ENCODE assay signal across 14 cellular contexts in the genomic region with DNA sequence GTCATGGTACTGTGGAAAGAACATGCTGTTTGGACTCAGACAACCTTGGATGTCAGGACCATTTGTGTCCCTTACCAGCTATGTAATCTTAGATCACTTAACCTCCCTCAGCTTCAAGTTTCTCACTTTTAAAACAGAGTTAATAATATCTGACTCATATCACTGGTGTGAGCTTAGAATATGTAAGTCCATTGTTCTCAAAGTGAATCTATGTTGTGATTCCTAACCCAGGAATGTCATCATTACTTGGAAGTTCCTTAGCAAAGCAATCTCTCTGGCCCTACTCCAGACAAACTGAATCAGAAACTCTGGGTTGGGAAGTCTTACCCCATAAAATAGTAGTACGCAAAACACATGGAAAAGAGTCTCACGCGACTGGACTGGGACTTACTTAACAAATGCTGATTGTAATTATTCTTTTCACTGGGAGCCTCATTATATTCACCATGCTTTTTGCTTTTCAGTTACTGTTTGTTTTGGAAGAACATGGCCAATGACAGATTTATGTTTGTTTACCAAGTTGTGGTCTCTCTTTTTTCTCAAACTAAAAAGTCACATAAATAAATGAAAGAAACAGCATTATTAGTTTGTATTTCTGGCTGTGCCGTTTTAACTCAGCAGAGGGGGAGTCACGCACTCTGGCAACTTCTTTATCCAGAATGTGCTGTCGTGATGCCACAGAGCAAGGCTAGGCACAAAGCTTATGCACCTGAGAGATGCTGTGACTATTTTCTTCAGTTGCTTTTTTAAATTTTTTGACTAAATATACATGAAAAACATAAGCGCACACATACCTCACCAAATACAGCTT.
DNase-seq lines count a peak whose midpoint lies in the region; ATAC-seq, FAIRE-seq and TF ChIP-seq lines count a peak whose summit lies in the region.
"Had no signal": no experiment of that assay in that cellular context is flagged by ENCODE, and none has a peak within 500 bp of the region (broad histone marks: within the 10 kb centered on the region; RNA-seq: fewer than 3 reads in every experiment).

No MANE protein-coding gene starts in this region.

- POLR2A ChIA-PET in activated CD4-positive, alpha-beta memory T cell treated with anti-CD3 and anti-CD28 coated beads for 36 hours (lab: Charles Lee): no interaction called here

- peak; percentile 98 for FAIRE-seq in endometrium (lab: Jason Lieb, UNC)

- intact Hi-C loops in mucosa of descending colon (cut with DNase I, micrococcal nuclease): no loop called here
- intact Hi-C loops in activated CD4-positive, alpha-beta memory T cell treated with anti-CD3 and anti-CD28 coated beads for 36 hours (cut with micrococcal nuclease): no loop called here
- intact Hi-C loops in CD14-positive monocyte (cut with micrococcal nuclease): no loop called here

- no peaks in the 10 kb centered on the region for H3K9me3 ChIP-seq in mucosa of descending colon

- no peaks in the 10 kb centered on the region for H3K9me3 Mint-ChIP-seq in activated CD4-positive, alpha-beta memory T cell treated with anti-CD3 and anti-CD28 coated beads for 36 hours
- peaks cover 0 to 2% (median 0%) of the 10 kb centered on the region in 7 donors for H3K9me3 Mint-ChIP-seq in CD14-positive monocyte
- H3K9me3 Mint-ChIP-seq: activated naive CD4-positive, alpha-beta T cell treated with anti-CD3 and anti-CD28 coated beads, Interleukin-2, amount 50 U/mL, for 24 hours; stimulated activated effector memory CD8-positive, alpha-beta T cell treated with anti-CD3 and anti-CD28 coated beads, Interleukin-12 subunit alpha, Interleukin-12 subunit beta, amount 100 ng/mL, for 72 hours had no signal

- peaks cover 2% of the 10 kb centered on the region for H3K27me3 Mint-ChIP-seq in activated CD4-positive, alpha-beta memory T cell treated with anti-CD3 and anti-CD28 coated beads for 36 hours
- H3K27me3 Mint-ChIP-seq in CD14-positive monocyte (ENCODE audit: low read depth in 3 of 3): peaks cover 1 to 4% (median 2%) of the 10 kb centered on the region in 3 donors
- H3K27me3 Mint-ChIP-seq: activated naive CD4-positive, alpha-beta T cell treated with anti-CD3 and anti-CD28 coated beads, Interleukin-2, amount 50 U/mL, for 24 hours; progenitor cell of endocrine pancreas had no signal

- no peak overlapping the region for H3K4me3 ChIP-seq in mucosa of descending colon

- TF ChIP-seq CTCF in mucosa of descending colon (IDR thresholded peaks at IDR 0.05) (no peak), CD14-positive monocyte (IDR thresholded peaks at IDR 0.05) (no peak)

- H3K4me1 Mint-ChIP-seq in activated CD4-positive, alpha-beta memory T cell treated with anti-CD3 and anti-CD28 coated beads for 36 hours (ENCODE audit: low read depth): no peaks in the 10 kb centered on the region
- no peaks in the 10 kb centered on the region for H3K4me1 Mint-ChIP-seq in CD14-positive monocyte
- H3K4me1 Mint-ChIP-seq: activated naive CD4-positive, alpha-beta T cell treated with anti-CD3 and anti-CD28 coated beads, Interleukin-2, amount 50 U/mL, for 24 hours; stimulated activated effector memory CD8-positive, alpha-beta T cell treated with anti-CD3 and anti-CD28 coated beads, Interleukin-12 subunit alpha, Interleukin-12 subunit beta, amount 100 ng/mL, for 72 hours; T-helper 17 cell had no signal

- no peak overlapping the region for H3K4me3 Mint-ChIP-seq in activated CD4-positive, alpha-beta memory T cell treated with anti-CD3 and anti-CD28 coated beads for 36 hours
- H3K4me3 Mint-ChIP-seq in CD14-positive monocyte: no peak overlapping the region
- H3K4me3 Mint-ChIP-seq: activated naive CD4-positive, alpha-beta T cell treated with anti-CD3 and anti-CD28 coated beads, Interleukin-2, amount 50 U/mL, for 24 hours; stimulated activated effector memory CD8-positive, alpha-beta T cell treated with anti-CD3 and anti-CD28 coated beads, Interleukin-12 subunit alpha, Interleukin-12 subunit beta, amount 100 ng/mL, for 72 hours; T-helper 17 cell had no signal

- H3K36me3 ChIP-seq in mucosa of descending colon (ENCODE audit: low read depth): no peaks in the 10 kb centered on the region

- DNase-seq in AG20443 (ENCODE audit: low spot score) (peak; percentile 74), NCI-H1105 treated with DMSO at 0.1 percent for 48 hours (lab: John Stamatoyannopoulos, UW) (peak; percentile 38), mucosa of descending colon (peak in 1 of 3 donors; percentile 23), NCI-H2227 treated with DMSO at 0.1 percent for 48 hours (lab: John Stamatoyannopoulos, UW) (no peak), GM19238 (ENCODE audit: insufficient read length, low spot score) (no peak), CD14-positive monocyte (ENCODE audit: low spot score) (no peak)
- no peak for DNase-seq in activated CD4-positive, alpha-beta memory T cell treated with anti-CD3 and anti-CD28 coated beads for 36 hours
- DNase-seq: DMS153, NCI-H1930, T-helper 17 cell had no signal

- H3K36me3 Mint-ChIP-seq in activated CD4-positive, alpha-beta memory T cell treated with anti-CD3 and anti-CD28 coated beads for 36 hours: no peaks in the 10 kb centered on the region
- no peaks in the 10 kb centered on the region for H3K36me3 Mint-ChIP-seq in CD14-positive monocyte
- H3K36me3 Mint-ChIP-seq: activated naive CD4-positive, alpha-beta T cell treated with anti-CD3 and anti-CD28 coated beads, Interleukin-2, amount 50 U/mL, for 24 hours; stimulated activated effector memory CD8-positive, alpha-beta T cell treated with anti-CD3 and anti-CD28 coated beads, Interleukin-12 subunit alpha, Interleukin-12 subunit beta, amount 100 ng/mL, for 72 hours had no signal

- H3K27ac Mint-ChIP-seq in activated CD4-positive, alpha-beta memory T cell treated with anti-CD3 and anti-CD28 coated beads for 36 hours: no peak overlapping the region
- no peak overlapping the region for H3K27ac Mint-ChIP-seq in CD14-positive monocyte
- H3K27ac Mint-ChIP-seq: activated naive CD4-positive, alpha-beta T cell treated with anti-CD3 and anti-CD28 coated beads, Interleukin-2, amount 50 U/mL, for 24 hours; progenitor cell of endocrine pancreas; stimulated activated effector memory CD8-positive, alpha-beta T cell treated with anti-CD3 and anti-CD28 coated beads, Interleukin-12 subunit alpha, Interleukin-12 subunit beta, amount 100 ng/mL, for 72 hours; T-helper 17 cell had no signal

- CTCF ChIA-PET in activated CD4-positive, alpha-beta memory T cell treated with anti-CD3 and anti-CD28 coated beads for 36 hours (lab: Charles Lee): interaction anchor here (1.7 kb wide), 1 partner anchor 539 kb away, joined by 4 read pairs; no protein-coding TSS in a partner anchor

- ATAC-seq in mucosa of descending colon: peak; percentile 45
- ATAC-seq: stimulated activated effector memory CD8-positive, alpha-beta T cell treated with anti-CD3 and anti-CD28 coated beads, Interleukin-12 subunit alpha, Interleukin-12 subunit beta, amount 100 ng/mL, for 72 hours; T-helper 17 cell had no signal

- H3K4me1 ChIP-seq in mucosa of descending colon (ENCODE audit: low read depth): no peaks in the 10 kb centered on the region

Comparison
In these comparisons a context has a peak if more than half of its experiments do, and no peak if none do; other contexts are left out.
1. DNase-seq: peak in AG20443 (single experiment) and NCI-H1105 treated with DMSO at 0.1 percent for 48 hours (single experiment); none in NCI-H2227 treated with DMSO at 0.1 percent for 48 hours (single experiment), activated CD4-positive, alpha-beta memory T cell treated with anti-CD3 and anti-CD28 coated beads for 36 hours (single experiment), GM19238 (single experiment) and CD14-positive monocyte (single experiment).